Comparison of ENCODE assay signal across 18 cellular contexts in genomic region chr20:32980131-32980941, GRCh38. TPM values are rescaled to one million over a fixed set of nuclear protein-coding genes. Genes with fewer than 3 reads are reported as not detected.
A peak's percentile ranks its signal among the peaks of the same experiment; 100 is the strongest.
DNase-seq lines count a peak whose midpoint lies in the region; ATAC-seq and TF ChIP-seq lines count a peak whose summit lies in the region.
"Had no signal": no experiment of that assay in that cellular context is flagged by ENCODE, and none has a peak within 500 bp of the region (broad histone marks: within the 10 kb centered on the region; RNA-seq: fewer than 3 reads in every experiment).

No MANE protein-coding gene starts in this region.

- H3K4me2 ChIP-seq in hepatocyte, result no peak overlapping the region

- H3K36me3 ChIP-seq in hepatocyte (replicated peaks; ENCODE audit: insufficient read depth, low read depth), result no peaks in the 10 kb centered on the region
- H3K36me3 ChIP-seq: heart right ventricle had no signal

- intact Hi-C loops in sciatic nerve (cut with DNase I), result no loop called here

- H4K20me1 ChIP-seq in hepatocyte (ENCODE audit: insufficient read depth, poor library complexity, severe bottlenecking), result no peaks in the 10 kb centered on the region

- H3K4me1 ChIP-seq in hepatocyte (ENCODE audit: insufficient read depth), result peaks cover 12% of the 10 kb centered on the region

- H3K79me2 ChIP-seq in hepatocyte, result no peaks in the 10 kb centered on the region

- no peak overlapping the region for H3K4me3 ChIP-seq in hepatocyte
- no peak overlapping the region for H3K4me3 ChIP-seq in coronary artery
- H3K4me3 ChIP-seq: heart right ventricle had no signal

- no peaks in the 10 kb centered on the region for H3K27me3 ChIP-seq in hepatocyte
- H3K27me3 ChIP-seq: heart right ventricle had no signal

- no peak for TF ChIP-seq CTCF in hepatocyte (IDR thresholded peaks at IDR 0.05; ENCODE audit: poor library complexity)
- no peak for TF ChIP-seq CTCF in coronary artery (IDR thresholded peaks at IDR 0.05)

- peak; percentile 8 for DNase-seq in DMS79 treated with DMSO at 0.1 percent for 48 hours (lab: John Stamatoyannopoulos, UW)
- no peak for DNase-seq in DMS79 (lab: John Stamatoyannopoulos, UW)
- DNase-seq in NCI-H82 treated with DMSO at 0.1 percent for 48 hours (lab: John Stamatoyannopoulos, UW; ENCODE audit: unreplicated experiment), result peak; percentile 90
- DNase-seq in hepatocyte (ENCODE audit: low spot score), result peak; percentile 44
- DNase-seq in sciatic nerve (ENCODE audit: low spot score), result peak; percentile 84
- DNase-seq in coronary artery (ENCODE audit: low spot score), result no peak
- DNase-seq: 8988T; activated CD8-positive, alpha-beta memory T cell treated with anti-CD3 and anti-CD28 coated beads, Interleukin-2, amount 10 ng/mL, durations not matched to agents 7 days and 5 days; activated naive CD4-positive, alpha-beta T cell treated with anti-CD3 and anti-CD28 coated beads, Interleukin-2, amount 50 U/mL, for 16 hours; cerebellar nuclear complex; heart right ventricle; small intestine had no signal

- 77% methylated on average over 19 of the region's 19 CpGs for WGBS in hepatocyte (ENCODE audit: low lambda C conversion rate, missing lambda C conversion rate)

- H3K9me2 ChIP-seq in hepatocyte (replicated peaks; ENCODE audit: insufficient read depth), result no peaks in the 10 kb centered on the region

- H3K27ac ChIP-seq in hepatocyte (no peak overlapping the region), coronary artery (peak overlapping the region in 1 of 2 donors; percentile 32)
- H3K27ac ChIP-seq: heart right ventricle had no signal

- ATAC-seq in sciatic nerve (peak; percentile 79), HG03139 (IDR thresholded peaks at IDR 0.05; ENCODE audit: unreplicated experiment) (no peak), HG03354 (IDR thresholded peaks at IDR 0.05; ENCODE audit: poor library complexity, severe bottlenecking, unreplicated experiment) (no peak)
- ATAC-seq: activated CD8-positive, alpha-beta memory T cell treated with anti-CD3 and anti-CD28 coated beads, Interleukin-2, amount 10 ng/mL, durations not matched to agents 7 days and 5 days; heart right ventricle; left lobe of liver; WTC11 had no signal

- no peaks in the 10 kb centered on the region for H3K9me3 ChIP-seq in hepatocyte (ENCODE audit: low read depth)
- H3K9me3 ChIP-seq: heart right ventricle had no signal

- H2AFZ ChIP-seq in hepatocyte, result no peak overlapping the region

RNA-seq across cellular contexts. Expression of gene SUN5, which starts 23.9 kb away (rescaled TPM):
- not detected in 2 replicates for total RNA-seq in hepatocyte
- polyA plus RNA-seq in hepatocyte, result not detected in 2 replicates
- total RNA-seq in sciatic nerve, result not detected
- total RNA-seq: activated CD8-positive, alpha-beta memory T cell treated with anti-CD3 and anti-CD28 coated beads, Interleukin-2, amount 10 ng/mL, durations not matched to agents 7 days and 5 days; heart right ventricle; HT-29; left lobe of liver; MCF 10A; WTC11 had no signal
- polyA plus RNA-seq: heart right ventricle, small intestine had no signal

RNA-seq across cellular contexts. Expression of gene BPIFB2, which starts 27.2 kb away (rescaled TPM):
- 0.52 and 0.70 TPM in 2 replicates for total RNA-seq in hepatocyte
- 0.30 and 1.0 TPM in 2 replicates for polyA plus RNA-seq in hepatocyte
- not detected for total RNA-seq in sciatic nerve
- total RNA-seq: activated CD8-positive, alpha-beta memory T cell treated with anti-CD3 and anti-CD28 coated beads, Interleukin-2, amount 10 ng/mL, durations not matched to agents 7 days and 5 days; heart right ventricle; HT-29; MCF 10A had no signal
- polyA plus RNA-seq: heart right ventricle, small intestine had no signal

RNA-seq across cellular contexts. Expression of gene BPIFB6, which starts 51.1 kb away (rescaled TPM):
- total RNA-seq in hepatocyte, result not detected in 2 replicates
- not detected in 2 replicates for polyA plus RNA-seq in hepatocyte
- not detected for total RNA-seq in sciatic nerve
- total RNA-seq: activated CD8-positive, alpha-beta memory T cell treated with anti-CD3 and anti-CD28 coated beads, Interleukin-2, amount 10 ng/mL, durations not matched to agents 7 days and 5 days; heart right ventricle; HT-29; left lobe of liver; MCF 10A; WTC11 had no signal
- polyA plus RNA-seq: heart right ventricle, small intestine had no signal

Comparison
In these comparisons a context has a peak if more than half of its experiments do, and no peak if none do; other contexts are left out.
1. DNase-seq: peak in DMS79 treated with DMSO at 0.1 percent for 48 hours (single experiment), NCI-H82 treated with DMSO at 0.1 percent for 48 hours (single experiment), hepatocyte (single experiment) and sciatic nerve (single experiment); none in DMS79 (single experiment) and coronary artery (single experiment).